ENCODE assay signal across 9 cellular contexts in the genomic region with DNA sequence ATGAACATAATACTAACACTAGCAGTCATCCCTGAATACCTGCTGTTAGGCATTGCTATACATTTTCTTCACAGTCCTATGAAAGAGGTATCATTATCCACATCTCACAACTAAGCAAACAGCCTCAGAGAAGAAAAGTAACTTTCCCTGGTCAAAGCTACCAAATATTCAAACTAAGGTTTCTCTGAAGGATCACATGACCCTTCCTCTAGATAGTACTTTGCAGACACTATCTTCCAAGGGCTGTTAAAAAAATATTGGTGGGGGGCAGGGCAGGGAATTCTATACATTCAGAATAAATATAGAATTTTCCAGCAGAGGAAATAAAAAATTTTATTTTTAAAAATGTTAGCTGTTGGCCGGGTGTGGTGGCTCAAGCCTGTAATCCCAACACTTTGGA. TPM values are rescaled to one million over a fixed set of nuclear protein-coding genes. Genes with fewer than 3 reads are reported as not detected.
DNase-seq lines count a peak whose midpoint lies in the region; ATAC-seq, FAIRE-seq and TF ChIP-seq lines count a peak whose summit lies in the region.
"Had no signal": no experiment of that assay in that cellular context is flagged by ENCODE, and none has a peak within 500 bp of the region (broad histone marks: within the 10 kb centered on the region; RNA-seq: fewer than 3 reads in every experiment).

No MANE protein-coding gene starts in this region.

- no peak overlapping the region for H3K4ac ChIP-seq in IMR-90 (ENCODE audit: low read depth, low read length)

- H2BK5ac ChIP-seq in IMR-90 (ENCODE audit: low read depth, low read length, poor library complexity, severe bottlenecking), result no peak overlapping the region

- H3K4me2 ChIP-seq in IMR-90 (ENCODE audit: low read depth, low read length), result peak overlapping the region; percentile 63
- peak overlapping the region; percentile 84 for H3K4me2 ChIP-seq in K562 (ENCODE audit: insufficient read depth, low read length)

- H2AFZ ChIP-seq in IMR-90 (replicated peaks; ENCODE audit: low read length, poor library complexity) (no peak overlapping the region), K562 (ENCODE audit: low read depth, low read length) (peak overlapping the region; percentile 92)

- H3K27ac ChIP-seq in IMR-90 (ENCODE audit: insufficient read depth, low read length) (no peak overlapping the region), K562 (ENCODE audit: extremely low read depth, low read depth, low read length) (peak overlapping the region; percentile 46), liver (ENCODE audit: low read depth in 1 of 2, low read length in 2 of 2) (peak overlapping the region; percentile 74 to 86), spleen (peak overlapping the region; percentile 35 to 92 (median 80))

- H3K4me1 ChIP-seq in IMR-90 (ENCODE audit: control insufficient read depth, insufficient read depth, low read length) (peaks cover 6% of the 10 kb centered on the region), K562 (replicated peaks in 1 of 2; ENCODE audit: control insufficient read depth in 2 of 2, insufficient read depth in 2 of 2, low read length in 2 of 2) (peaks cover 17 to 18% of the 10 kb centered on the region in 2 experiments; a peak in 4 of 5 replicates), liver (ENCODE audit: control insufficient read depth in 4 of 4, insufficient read depth in 4 of 4, low read length in 3 of 4) (peaks cover 7 to 31% (median 22%) of the 10 kb centered on the region in 4 donors), spleen (peaks cover 18 to 58% (median 41%) of the 10 kb centered on the region in 6 donors)

- POLR2A ChIA-PET in IMR-90 (lab: Charles Lee; ENCODE audit: unreplicated experiment) (no interaction called here), K562 (lab: Yijun Ruan, JAX) (interaction anchor here (0.9 to 1.4 kb wide), 2 partner anchors 10 to 17 kb away, joined by 3 to 5 read pairs; no protein-coding TSS in a partner anchor)

- no peak overlapping the region for H3K14ac ChIP-seq in IMR-90 (replicated peaks; ENCODE audit: low read depth, low read length)

- H3K9ac ChIP-seq in IMR-90 (ENCODE audit: low read depth, low read length), result no peak overlapping the region
- H3K9ac ChIP-seq in K562 (ENCODE audit: insufficient read depth in 1 of 2, low read depth in 2 of 2, low read length in 2 of 2), result peak overlapping the region in 1 of 2 experiments; percentile 49; a peak in 2 of 4 replicates
- peak overlapping the region; percentile 20 to 81 for H3K9ac ChIP-seq in liver (ENCODE audit: low read depth in 1 of 2, low read length in 2 of 2)

- H2AK9ac ChIP-seq in IMR-90 (replicated peaks; ENCODE audit: low read depth, low read length, poor library complexity), result no peak overlapping the region

- no peak overlapping the region for H4K91ac ChIP-seq in IMR-90 (ENCODE audit: insufficient read depth, low read depth, low read length)

- H2AK5ac ChIP-seq in IMR-90 (ENCODE audit: low read depth, low read length), result no peak overlapping the region

- TF ChIP-seq POLR2A in IMR-90 (IDR thresholded peaks at IDR 0.05; ENCODE audit: low read depth, low read length) (no peak), K562 (conservative IDR thresholded peaks at IDR 0.05) (no peak), spleen (IDR thresholded peaks at IDR 0.05) (no peak)

- ATAC-seq in IMR-90 (ENCODE audit: low read depth) (no peak), K562 (no peak), HG02798 (IDR thresholded peaks at IDR 0.05; ENCODE audit: poor library complexity, unreplicated experiment) (no peak)
- ATAC-seq: stimulated activated effector memory CD8-positive, alpha-beta T cell treated with anti-CD3 and anti-CD28 coated beads, Interleukin-12 subunit alpha, Interleukin-12 subunit beta, amount 100 ng/mL, for 72 hours had no signal

- peaks cover 9 to 32% of the 10 kb centered on the region in 2 experiments for H3K79me1 ChIP-seq in IMR-90 (ENCODE audit: low read depth in 1 of 2, low read length in 2 of 2)

- WGBS in IMR-90 (ENCODE audit: extremely low coverage in 2 of 2, insufficient read length in 1 of 2), 2 experiments, result no CpG with 5 or more reads among the region's 1 CpG
- WGBS in K562 (ENCODE audit: insufficient coverage, low coverage, missing lambda C conversion rate), result 14% methylated on average over 1 of the region's 1 CpG
- WGBS in liver, result 64% methylated on average over 1 of the region's 1 CpG
- WGBS in spleen, 5 donors, result 72 to 94% (median 78%) methylated on average over 1 of the region's 1 CpG

- CTCF ChIA-PET in IMR-90 (lab: Yijun Ruan, JAX), result no interaction called here
- CTCF ChIA-PET in K562 (lab: Yijun Ruan, JAX; ENCODE audit: low intra/inter-chr PET ratio), result no interaction called here

- peaks cover 12% of the 10 kb centered on the region; the same call in 2 of the 3 replicates for H3K79me2 ChIP-seq in K562 (ENCODE audit: control insufficient read depth, insufficient read depth, low read length)

- H4K20me1 ChIP-seq in IMR-90 (ENCODE audit: insufficient read depth, low read length), result peaks cover 8% of the 10 kb centered on the region; the same call in 1 of the 2 replicates
- H4K20me1 ChIP-seq in K562 (replicated peaks; ENCODE audit: control insufficient read depth, insufficient read depth, low read length), result no peaks in the 10 kb centered on the region

- no peaks in the 10 kb centered on the region for H3K27me3 ChIP-seq in IMR-90 (ENCODE audit: control insufficient read depth, insufficient read depth, low read length)
- H3K27me3 ChIP-seq in K562 (ENCODE audit: control insufficient read depth in 2 of 2, insufficient read depth in 2 of 2, low read length in 2 of 2), result no peaks in the 10 kb centered on the region
- H3K27me3 ChIP-seq in liver (ENCODE audit: control insufficient read depth in 4 of 4, insufficient read depth in 4 of 4, low read length in 3 of 4), result no peaks in the 10 kb centered on the region
- no peaks in the 10 kb centered on the region for H3K27me3 ChIP-seq in spleen (replicated peaks in 1 of 7)

- BruUV-seq in IMR-90 (replicated peaks; lab: Mats Ljungman, UMichigan) (no TSS peak), K562 (replicated peaks; lab: Mats Ljungman, UMichigan) (no TSS peak)

- no peak overlapping the region for H4K8ac ChIP-seq in IMR-90 (ENCODE audit: low read depth in 2 of 2, low read length in 2 of 2)

- H4K5ac ChIP-seq in IMR-90 (ENCODE audit: low read depth, low read length), result no peak overlapping the region; the same call in 1 of the 2 replicates

- TF ChIP-seq EP300 in K562 (IDR thresholded peaks at IDR 0.05; ENCODE audit: low read length), result no peak

- H3K9me3 ChIP-seq in IMR-90 (ENCODE audit: control insufficient read depth, insufficient read depth, low read length), result no peaks in the 10 kb centered on the region
- no peaks in the 10 kb centered on the region for H3K9me3 ChIP-seq in K562 (replicated peaks; ENCODE audit: control insufficient read depth, insufficient read depth, low read depth, low read length)
- H3K9me3 ChIP-seq in liver (ENCODE audit: control insufficient read depth in 4 of 4, low read length in 3 of 4), result no peaks in the 10 kb centered on the region
- no peaks in the 10 kb centered on the region for H3K9me3 ChIP-seq in spleen

- H3K36me3 ChIP-seq in IMR-90 (ENCODE audit: control insufficient read depth, insufficient read depth, low read length), result peaks cover 1% of the 10 kb centered on the region; the same call in 1 of the 2 replicates
- peaks cover 5% of the 10 kb centered on the region; the same call in 1 of the 3 replicates for H3K36me3 ChIP-seq in K562 (ENCODE audit: control insufficient read depth, insufficient read depth, low read length)
- peaks cover 0 to 12% (median 1%) of the 10 kb centered on the region in 4 donors for H3K36me3 ChIP-seq in liver (ENCODE audit: control insufficient read depth in 4 of 4, insufficient read depth in 3 of 4, low read depth in 1 of 4, low read length in 3 of 4)
- H3K36me3 ChIP-seq in spleen, result peaks cover 0 to 16% (median 10%) of the 10 kb centered on the region in 6 donors

- no peak overlapping the region for H2BK15ac ChIP-seq in IMR-90 (ENCODE audit: low read depth, low read length)

- dilution Hi-C loops in IMR-90 (cut with HindIII; ENCODE audit: low sequenced_read_pairs, unreplicated experiment), result no loop called here

- no peak overlapping the region for H2BK120ac ChIP-seq in IMR-90 (ENCODE audit: low read depth, low read length)

- H3K4me3 ChIP-seq in IMR-90 (ENCODE audit: insufficient read depth, low read depth, low read length) (no peak overlapping the region), K562 (peak overlapping the region; percentile 33; the same call in 1 of the 2 replicates), liver (ENCODE audit: low read depth in 1 of 3, low read length in 3 of 3) (peak overlapping the region; percentile 16 to 47 (median 35)), spleen (peak overlapping the region in 3 of 8 donors; percentile 3 to 56 (median 29))

- TF ChIP-seq RAD21 in IMR-90 (IDR thresholded peaks at IDR 0.05; ENCODE audit: low read length), result no peak
- TF ChIP-seq RAD21 in K562 (CRISPR knock-in tag; conservative IDR thresholded peaks at IDR 0.05 in 1 of 2, IDR thresholded peaks at IDR 0.05 in 1 of 2), result no peak
- TF ChIP-seq RAD21 in liver (IDR thresholded peaks at IDR 0.05), result no peak

- TF ChIP-seq CTCF in IMR-90 (conservative IDR thresholded peaks at IDR 0.05; ENCODE audit: low read depth, low read length) (no peak), K562 (IDR thresholded peaks at IDR 0.05 in 2 of 3, conservative IDR thresholded peaks at IDR 0.05 in 1 of 3; ENCODE audit: insufficient read depth in 2 of 3, low read depth in 1 of 3, low read length in 3 of 3) (no peak), liver (IDR thresholded peaks at IDR 0.05; ENCODE audit: low read depth, low read length, missing input control) (no peak), spleen (IDR thresholded peaks at IDR 0.05 in 8 of 11, conservative IDR thresholded peaks at IDR 0.05 in 3 of 11) (no peak)

- no peak overlapping the region for H3K56ac ChIP-seq in IMR-90 (ENCODE audit: extremely low read depth, insufficient read depth, low read length)

- intact Hi-C loops in IMR-90 (cut with micrococcal nuclease) (loop anchor here (1.0 to 5.0 kb wide), 3 partner anchors 33 to 77 kb away; no protein-coding TSS in a partner anchor), K562 (cut with micrococcal nuclease) (no loop called here), spleen (cut with DNase I; ENCODE audit: low total_unique reads) (loop anchor here (10.0 kb wide), 1 partner anchor 50 kb away; a partner anchor contains a TSS)

- no peak overlapping the region for H3K18ac ChIP-seq in IMR-90 (ENCODE audit: low read depth, low read length)

- H3K23ac ChIP-seq in IMR-90 (ENCODE audit: low read depth, low read length), result peak overlapping the region; percentile 2; the same call in 1 of the 2 replicates

- no peak overlapping the region for H2BK20ac ChIP-seq in IMR-90 (ENCODE audit: low read depth, low read length)

- DNase-seq in IMR-90, result no peak
- no peak for DNase-seq in K562 (ENCODE audit: extremely low read depth in 1 of 4, low spot score in 3 of 4)
- DNase-seq in spleen, result no peak
- no peak for DNase-seq in NCI-H128 (lab: John Stamatoyannopoulos, UW; ENCODE audit: unreplicated experiment)
- no peak for DNase-seq in 8988T
- DNase-seq: NCI-H1930 had no signal

- peaks cover 15% of the 10 kb centered on the region for H3K9me1 ChIP-seq in IMR-90 (ENCODE audit: insufficient read depth, low read length)
- no peaks in the 10 kb centered on the region for H3K9me1 ChIP-seq in K562 (ENCODE audit: control insufficient read depth, insufficient read depth, low read length)

- peak; percentile 44 for FAIRE-seq in K562 (lab: Jason Lieb, UNC)

- in situ Hi-C loops in IMR-90 (cut with MboI; ENCODE audit: low sequenced_read_pairs), result no loop called here
- in situ Hi-C loops in K562 (cut with MboI), result no loop called here

RNA-seq across cellular contexts. Expression of a gene that starts 3.1 kb away (rescaled TPM):
- 15.3 and 19.4 TPM in 2 replicates for total RNA-seq in IMR-90 (2012; rRNA removed)
- 8.9 and 9.9 TPM in 2 replicates for polyA plus RNA-seq in IMR-90 (2012; rRNA removed)
- polyA plus RNA-seq in IMR-90 (2012; cell fraction: cytosol; rRNA removed), result 2.1 and 4.5 TPM in 2 replicates
- 1.4 and 9.6 TPM in 2 replicates for polyA plus RNA-seq in IMR-90 (2012; cell fraction: nucleus; rRNA removed; ENCODE audit: low replicate concordance)
- total RNA-seq in K562 (2011; cell fraction: chromatin; rRNA removed; ENCODE audit: low replicate concordance), result 3.4 and 5.5 TPM in 2 replicates
- total RNA-seq in K562 (2011; cell fraction: nucleolus; rRNA removed), result 2.0 and 3.3 TPM in 2 replicates
- 4.3 and 5.3 TPM in 2 replicates for total RNA-seq in K562 (2011; cell fraction: nucleoplasm; rRNA removed)
- total RNA-seq in K562 (2014; rRNA removed), result 2.0 and 3.6 TPM in 2 replicates
- total RNA-seq in K562 (2014; rRNA removed; fragmentation: Illumina TruSeq; extraction: Trizol), result 6.0 and 7.1 TPM in 2 replicates
- 5.2 and 5.6 TPM in 2 replicates for total RNA-seq in K562 (2015; rRNA removed; fragmentation: Illumina TruSeq; extraction: Trizol)
- total RNA-seq in K562 (2021), result 6.9 and 9.6 TPM in 2 replicates
- polyA plus RNA-seq in K562 (2011; rRNA removed), result 5.3 and 8.8 TPM in 2 replicates
- 2.4 and 7.4 TPM in 2 replicates for polyA plus RNA-seq in K562 (2011; cell fraction: cytosol; rRNA removed)
- polyA plus RNA-seq in K562 (2011; cell fraction: nucleus; rRNA removed), result 2.3 and 5.0 TPM in 2 replicates
- polyA plus RNA-seq in K562 (2012), result 4.1 and 5.2 TPM in 2 replicates
- polyA plus RNA-seq in K562 (2014; fragmentation: Illumina TruSeq; extraction: Trizol), result 9.3 and 11.1 TPM in 2 replicates
- 1 to 10 TPM; 1.1 to 1.6 TPM for polyA plus RNA-seq in K562 (2014; fragmentation: Nextera tagmentation; extraction: Ambion mirVana)
- polyA plus RNA-seq in K562 (2014; rRNA removed), result 5.8 and 8.9 TPM in 2 replicates
- polyA minus RNA-seq in K562 (2011; rRNA and poly(A)+ RNA removed), result 10.0 and 13.9 TPM in 2 replicates
- 4.1 and 7.8 TPM in 2 replicates for polyA minus RNA-seq in K562 (2011; cell fraction: cytosol; rRNA and poly(A)+ RNA removed)
- polyA minus RNA-seq in K562 (2011; cell fraction: nucleus; rRNA and poly(A)+ RNA removed), result 0.94 and 4.9 TPM in 2 replicates
- total RNA-seq in liver, result 10 to 100 TPM; 11.7 to 59.2 TPM
- 10 to 100 TPM in 1 of 2 donors, 1 to 10 TPM in 1; 5.4 to 23.8 TPM for polyA plus RNA-seq in liver
- total RNA-seq in spleen, result 10 to 100 TPM; 16.6 to 31.9 (median 23.5) TPM
- polyA plus RNA-seq in spleen, result 10 to 100 TPM in 1 of 3 donors, 1 to 10 TPM in 2; 5.9 to 14.8 (median 6.7) TPM

RNA-seq across cellular contexts. Expression of a gene that starts 49.6 kb away (rescaled TPM):
- total RNA-seq in IMR-90 (2012; rRNA removed), result 31.9 and 34.2 TPM in 2 replicates
- 20.4 and 21.7 TPM in 2 replicates for polyA plus RNA-seq in IMR-90 (2012; rRNA removed)
- polyA plus RNA-seq in IMR-90 (2012; cell fraction: cytosol; rRNA removed), result 9.5 and 14.5 TPM in 2 replicates
- 24.8 and 54.3 TPM in 2 replicates for polyA plus RNA-seq in IMR-90 (2012; cell fraction: nucleus; rRNA removed; ENCODE audit: low replicate concordance)
- 44.7 and 71.6 TPM in 2 replicates for total RNA-seq in K562 (2011; cell fraction: chromatin; rRNA removed; ENCODE audit: low replicate concordance)
- 40.5 and 43.9 TPM in 2 replicates for total RNA-seq in K562 (2011; cell fraction: nucleolus; rRNA removed)
- 40.6 and 42.3 TPM in 2 replicates for total RNA-seq in K562 (2011; cell fraction: nucleoplasm; rRNA removed)
- 22.9 and 36.6 TPM in 2 replicates for total RNA-seq in K562 (2014; rRNA removed)
- total RNA-seq in K562 (2014; rRNA removed; fragmentation: Illumina TruSeq; extraction: Trizol), result 12.9 and 14.2 TPM in 2 replicates
- total RNA-seq in K562 (2015; rRNA removed; fragmentation: Illumina TruSeq; extraction: Trizol), result 16.9 and 17.4 TPM in 2 replicates
- 12.5 and 14.5 TPM in 2 replicates for total RNA-seq in K562 (2021)
- 18.7 and 19.0 TPM in 2 replicates for polyA plus RNA-seq in K562 (2011; rRNA removed)
- polyA plus RNA-seq in K562 (2011; cell fraction: cytosol; rRNA removed), result 9.3 and 13.3 TPM in 2 replicates
- polyA plus RNA-seq in K562 (2011; cell fraction: nucleus; rRNA removed), result 32.8 and 34.6 TPM in 2 replicates
- 19.4 and 20.3 TPM in 2 replicates for polyA plus RNA-seq in K562 (2012)
- 10.6 and 13.7 TPM in 2 replicates for polyA plus RNA-seq in K562 (2014; fragmentation: Illumina TruSeq; extraction: Trizol)
- 1 to 10 TPM; 3.9 to 4.3 TPM for polyA plus RNA-seq in K562 (2014; fragmentation: Nextera tagmentation; extraction: Ambion mirVana)
- polyA plus RNA-seq in K562 (2014; rRNA removed), result 15.8 and 16.5 TPM in 2 replicates
- 25.6 and 34.4 TPM in 2 replicates for polyA minus RNA-seq in K562 (2011; rRNA and poly(A)+ RNA removed)
- polyA minus RNA-seq in K562 (2011; cell fraction: cytosol; rRNA and poly(A)+ RNA removed), result 6.0 and 10.2 TPM in 2 replicates
- polyA minus RNA-seq in K562 (2011; cell fraction: nucleus; rRNA and poly(A)+ RNA removed), result 40.4 and 61.9 TPM in 2 replicates
- total RNA-seq in liver, result 100 to 1,000 TPM in 1 of 2 donors, 10 to 100 TPM in 1; 22.8 to 113 TPM
- 10 to 100 TPM; 31.6 to 44.8 TPM for polyA plus RNA-seq in liver
- total RNA-seq in spleen, result 10 to 100 TPM; 29.2 to 99.2 (median 38.2) TPM
- polyA plus RNA-seq in spleen, result 10 to 100 TPM; 12.3 to 15.1 (median 12.8) TPM
